In genomic region chr5:56100429-56101176, GRCh38 we compare ENCODE assay signal across 1 cellular context.
TF ChIP-seq lines count a peak whose summit lies in the region.

No MANE protein-coding gene starts in this region.

TF ChIP-seq in SK-N-SH treated with all-trans-retinoic acid at 6 μM for 48 hours, 23 proteins besides CTCF, POLR2A, EP300 and RAD21 (continued from another document):
- TF ChIP-seq PATZ1 (CRISPR knock-in tag; IDR thresholded peaks at IDR 0.05; ENCODE audit: borderline replicate concordance) (no peak), BACH2 (CRISPR knock-in tag; IDR thresholded peaks at IDR 0.05; ENCODE audit: borderline replicate concordance) (no peak), SNAI2 (CRISPR knock-in tag; IDR thresholded peaks at IDR 0.05) (no peak), CREB5 (CRISPR knock-in tag; IDR thresholded peaks at IDR 0.05; ENCODE audit: low read depth) (no peak), ISL1 (CRISPR knock-in tag; IDR thresholded peaks at IDR 0.05) (no peak), POU6F1 (CRISPR knock-in tag; IDR thresholded peaks at IDR 0.05; ENCODE audit: borderline replicate concordance, low read depth) (no peak), ZNF565 (CRISPR knock-in tag; conservative IDR thresholded peaks at IDR 0.05; ENCODE audit: low read depth) (no peak), ZC3H10 (CRISPR knock-in tag; IDR thresholded peaks at IDR 0.05) (no peak), ZFP30 (CRISPR knock-in tag; IDR thresholded peaks at IDR 0.05) (no peak)
TF ChIP-seq in SK-N-SH treated with all-trans-retinoic acid at 6 μM for 48 hours: peak in this region for 0.
